In genomic region chr18:62523631-62524442, GRCh38 we compare ENCODE assay signal across 1 cellular context.
TF ChIP-seq lines count a peak whose summit lies in the region.

No MANE protein-coding gene starts in this region.

TF ChIP-seq in IMR-90, 13 proteins besides CTCF, POLR2A, EP300 and RAD21 (continued from another document):
- TF ChIP-seq USF2 (IDR thresholded peaks at IDR 0.05; ENCODE audit: low read depth, low read length), result no peak
- no peak for TF ChIP-seq SMC3 (IDR thresholded peaks at IDR 0.05; ENCODE audit: low read depth, low read length)
- TF ChIP-seq RCOR1 (IDR thresholded peaks at IDR 0.05; ENCODE audit: insufficient replicate concordance, low read length), result no peak
- TF ChIP-seq CHD1 (IDR thresholded peaks at IDR 0.05; ENCODE audit: low read depth, low read length), result no peak
